ENCODE assay signal across 8 cellular contexts in the genomic region with DNA sequence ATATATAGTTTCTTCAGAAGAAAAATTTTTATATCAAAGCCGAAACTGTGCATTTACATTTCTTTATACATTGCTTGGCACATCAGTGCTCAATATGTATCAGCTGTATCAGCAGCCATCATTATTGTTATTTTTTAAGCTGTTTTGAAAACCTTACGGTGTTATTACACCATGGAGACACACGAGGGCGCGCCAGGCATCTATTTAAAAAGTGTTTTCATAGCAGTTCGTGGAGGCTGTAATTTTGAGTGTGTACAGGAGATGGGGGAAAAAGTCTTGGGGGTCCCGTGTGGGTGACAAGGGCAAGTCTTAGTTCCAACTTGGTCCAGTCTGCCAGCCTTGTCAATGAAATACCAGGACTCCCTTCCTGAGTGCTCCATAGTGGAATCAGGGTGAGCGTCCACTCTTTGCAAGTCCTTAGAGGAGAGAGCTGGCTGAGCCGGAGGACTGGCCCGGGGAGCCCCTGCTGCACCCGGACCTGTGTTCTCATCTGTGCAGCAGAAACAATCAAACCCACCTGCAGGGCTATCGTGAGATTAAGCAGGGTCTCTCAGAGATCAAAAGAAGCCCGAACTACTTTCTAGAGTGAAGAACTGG.
DNase-seq lines count a peak whose midpoint lies in the region; ATAC-seq and TF ChIP-seq lines count a peak whose summit lies in the region.

No MANE protein-coding gene starts in this region.

- H3K27me3 ChIP-seq in GM06990 (replicated peaks; ENCODE audit: control insufficient read depth, insufficient read depth, low read length) = no peaks in the 10 kb centered on the region

- TF ChIP-seq CTCF in GM06990 (IDR thresholded peaks at IDR 0.05; ENCODE audit: insufficient read depth, low read length, poor library complexity, severe bottlenecking) (peak; percentile 66), astrocyte of the spinal cord (IDR thresholded peaks at IDR 0.05; ENCODE audit: low read depth, low read length) (peak; percentile 72)

- H3K4me3 ChIP-seq in GM06990 (replicated peaks; ENCODE audit: low read depth, low read length) = no peak overlapping the region
- H3K4me3 ChIP-seq in astrocyte of the spinal cord (ENCODE audit: low read depth, low read length) = no peak overlapping the region

- in situ Hi-C loops in astrocyte of the spinal cord (cut with HindIII; ENCODE audit: low sequenced_read_pairs) = no loop called here

- no peak for DNase-seq in GM06990 (ENCODE audit: extremely low read depth, insufficient read length)
- peak; percentile 68 for DNase-seq in NCI-H1092 treated with DMSO at 0.1 percent for 48 hours (lab: John Stamatoyannopoulos, UW)
- peak; percentile 19 for DNase-seq in T follicular helper cell (ENCODE audit: low read depth)
- DNase-seq in astrocyte of the spinal cord (ENCODE audit: low read depth, low spot score) = peak; percentile 71
- peak; percentile 61 for DNase-seq in iPS-NIHi11 (ENCODE audit: low spot score)
- peak; percentile 69 for DNase-seq in stimulated activated CD4-positive, alpha-beta T cell treated with anti-CD3 and anti-CD28 coated beads, Interleukin-15, amount 100 ng/mL, for 24 hours
- no peak for DNase-seq in GF-D8 (lab: John Stamatoyannopoulos, UW)

- H3K36me3 ChIP-seq in GM06990 (ENCODE audit: control insufficient read depth, insufficient read depth, low read length) = no peaks in the 10 kb centered on the region

- no peak for ATAC-seq in HG03457 (IDR thresholded peaks at IDR 0.05; ENCODE audit: unreplicated experiment)

Comparison
In these comparisons a context has a peak if more than half of its experiments do, and no peak if none do; other contexts are left out.
1. DNase-seq: peak in NCI-H1092 treated with DMSO at 0.1 percent for 48 hours (single experiment), T follicular helper cell (single experiment), astrocyte of the spinal cord (single experiment), iPS-NIHi11 (single experiment) and stimulated activated CD4-positive, alpha-beta T cell treated with anti-CD3 and anti-CD28 coated beads, Interleukin-15, amount 100 ng/mL, for 24 hours (single experiment); none in GM06990 (single experiment) and GF-D8 (single experiment).